In the genomic region with DNA sequence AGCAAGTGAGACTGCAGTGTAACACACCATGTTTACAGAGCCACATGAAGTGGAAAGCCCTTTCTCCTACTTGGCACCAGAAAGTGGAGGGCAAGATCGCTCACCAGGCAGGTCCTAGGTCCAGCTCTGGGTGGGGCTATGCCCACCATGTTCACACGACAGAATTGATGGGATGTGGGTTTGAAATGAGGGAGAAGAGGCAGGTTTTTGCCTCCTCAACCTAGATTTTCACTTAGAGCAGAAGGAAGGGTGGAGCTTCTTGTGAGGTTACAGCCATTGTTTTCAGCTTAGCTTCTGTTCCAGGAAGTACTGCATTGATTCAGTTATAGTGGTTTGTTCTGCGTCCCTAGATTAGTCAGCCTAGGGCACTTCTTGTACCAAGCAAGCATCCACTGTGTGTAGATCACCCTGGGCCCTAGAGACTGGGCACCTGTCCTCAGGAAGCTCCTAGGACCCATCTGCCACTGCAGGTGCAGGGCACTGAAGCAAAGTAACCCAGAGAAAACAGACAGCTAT, we compare ENCODE assay signal across 1 cellular context.
TF ChIP-seq lines count a peak whose summit lies in the region.

No MANE protein-coding gene starts in this region.

TF ChIP-seq in GM23338, 12 proteins besides CTCF, POLR2A, EP300 and RAD21 (continued from another document):
- TF ChIP-seq, protein P1, sequence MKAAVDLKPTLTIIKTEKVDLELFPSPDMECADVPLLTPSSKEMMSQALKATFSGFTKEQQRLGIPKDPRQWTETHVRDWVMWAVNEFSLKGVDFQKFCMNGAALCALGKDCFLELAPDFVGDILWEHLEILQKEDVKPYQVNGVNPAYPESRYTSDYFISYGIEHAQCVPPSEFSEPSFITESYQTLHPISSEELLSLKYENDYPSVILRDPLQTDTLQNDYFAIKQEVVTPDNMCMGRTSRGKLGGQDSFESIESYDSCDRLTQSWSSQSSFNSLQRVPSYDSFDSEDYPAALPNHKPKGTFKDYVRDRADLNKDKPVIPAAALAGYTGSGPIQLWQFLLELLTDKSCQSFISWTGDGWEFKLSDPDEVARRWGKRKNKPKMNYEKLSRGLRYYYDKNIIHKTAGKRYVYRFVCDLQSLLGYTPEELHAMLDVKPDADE (IDR thresholded peaks at IDR 0.05): no peak
- TF ChIP-seq EZH2 (IDR thresholded peaks at IDR 0.05; ENCODE audit: low read depth, unreplicated experiment) (no peak), EZH2phosphoT487 (IDR thresholded peaks at IDR 0.05; ENCODE audit: unreplicated experiment) (no peak), REST (IDR thresholded peaks at IDR 0.05; ENCODE audit: unreplicated experiment) (no peak), POLR2AphosphoS5 (IDR thresholded peaks at IDR 0.05; ENCODE audit: low read depth) (no peak), NANOG (IDR thresholded peaks at IDR 0.05; ENCODE audit: borderline replicate concordance) (no peak), JUNB (IDR thresholded peaks at IDR 0.05; ENCODE audit: unreplicated experiment) (no peak)
TF ChIP-seq in GM23338: peak in this region for 0.
